ENCODE assay signal across 19 cellular contexts in genomic region chr4:4888695-4889094, GRCh38. TPM values are rescaled to one million over a fixed set of nuclear protein-coding genes. Genes with fewer than 3 reads are reported as not detected.
DNase-seq lines count a peak whose midpoint lies in the region; ATAC-seq and TF ChIP-seq lines count a peak whose summit lies in the region.
"Had no signal": no experiment of that assay in that cellular context is flagged by ENCODE, and none has a peak within 500 bp of the region (broad histone marks: within the 10 kb centered on the region; RNA-seq: fewer than 3 reads in every experiment).

No MANE protein-coding gene starts in this region.

- no peak overlapping the region for H4K8ac ChIP-seq in H9 (replicated peaks; ENCODE audit: insufficient read length, low read depth, low read length)

- no peak overlapping the region for H2BK15ac ChIP-seq in H9 (ENCODE audit: low read depth, low read length)

- H3K23me2 ChIP-seq in H9 (ENCODE audit: insufficient read length, low read depth, low read length, poor library complexity, severe bottlenecking): no peaks in the 10 kb centered on the region

- no TSS peak for BruUV-seq in PC-3 (replicated peaks; lab: Mats Ljungman, UMichigan)

- H3K9me3 ChIP-seq in H9 (ENCODE audit: control insufficient read depth, low read depth, low read length) (no peaks in the 10 kb centered on the region), PC-3 (ENCODE audit: low read length) (no peaks in the 10 kb centered on the region)
- H3K9me3 ChIP-seq: SJCRH30 had no signal

- H3K79me1 ChIP-seq in H9 (ENCODE audit: insufficient read depth, low read depth, low read length, poor library complexity, severe bottlenecking): no peaks in the 10 kb centered on the region

- H3K23ac ChIP-seq in H9 (ENCODE audit: insufficient read length, low read depth, low read length): no peak overlapping the region

- no peak overlapping the region for H3K4me3 ChIP-seq in PC-3 (ENCODE audit: low read length)
- H3K4me3 ChIP-seq: SJCRH30 had no signal

- no peak overlapping the region for H3K56ac ChIP-seq in H9 (ENCODE audit: insufficient read length, low read depth, low read length)

- TF ChIP-seq CTCF in GM12872 (IDR thresholded peaks at IDR 0.05; ENCODE audit: insufficient read depth, low read depth, low read length) (peak; percentile 26; the same call in 1 of the 3 replicates), H9 (conservative IDR thresholded peaks at IDR 0.05) (peak; percentile 34; the same call in 2 of the 3 replicates), PC-3 (conservative IDR thresholded peaks at IDR 0.05; ENCODE audit: low read depth, low read length) (peak; percentile 36; the same call in 1 of the 2 replicates)

- H4K5ac ChIP-seq in H9 (ENCODE audit: insufficient read length, low read depth, low read length): no peak overlapping the region

- H3K14ac ChIP-seq in H9 (ENCODE audit: insufficient read depth, low read length): no peak overlapping the region

- no peak overlapping the region for H3K27ac ChIP-seq in H9 (ENCODE audit: insufficient read length, low read depth, low read length)
- no peak overlapping the region for H3K27ac ChIP-seq in PC-3 (ENCODE audit: low read length)
- H3K27ac ChIP-seq: RWPE1, SJCRH30 had no signal

- H3K4me1 Mint-ChIP-seq in H9: no peaks in the 10 kb centered on the region

- H3K27me3 ChIP-seq in H9 (ENCODE audit: insufficient read depth, low read length) (no peaks in the 10 kb centered on the region), PC-3 (ENCODE audit: low read length) (peaks cover 28% of the 10 kb centered on the region)

- no peak overlapping the region for H2BK12ac ChIP-seq in H9 (ENCODE audit: insufficient read length, low read depth, low read length)

- H2BK120ac ChIP-seq in H9 (ENCODE audit: low read depth, low read length, poor library complexity, severe bottlenecking): no peak overlapping the region

- no peak for ATAC-seq in PC-3
- ATAC-seq in left lobe of liver: no peak

- WGBS in H9 (ENCODE audit: extremely low coverage, insufficient read length, low lambda C conversion rate): no CpG with 5 or more reads among the region's 5 CpGs

- intact Hi-C loops in PC-3 (cut with micrococcal nuclease): no loop called here
- intact Hi-C loops in posterior vena cava (cut with DNase I): no loop called here

- no peaks in the 10 kb centered on the region for H3K9me3 Mint-ChIP-seq in H9
- H3K9me3 Mint-ChIP-seq: CD4-positive, alpha-beta T cell had no signal

- no peaks in the 10 kb centered on the region for H3K36me3 Mint-ChIP-seq in H9 (ENCODE audit: insufficient read depth in 1 of 3, low read depth in 3 of 3)

- no peaks in the 10 kb centered on the region for H3K4me1 ChIP-seq in H9 (ENCODE audit: insufficient read depth, low read length)
- no peaks in the 10 kb centered on the region for H3K4me1 ChIP-seq in PC-3 (ENCODE audit: insufficient read depth, low read length)
- H3K4me1 ChIP-seq: SJCRH30 had no signal

- H3K9ac ChIP-seq in H9 (ENCODE audit: extremely low read depth, insufficient read length, low read length): no peak overlapping the region
- no peak overlapping the region for H3K9ac ChIP-seq in PC-3 (ENCODE audit: low read length)

- no peak overlapping the region for H4K91ac ChIP-seq in H9 (ENCODE audit: insufficient read length, low read depth, low read length)

- H4K20me1 ChIP-seq in H9 (ENCODE audit: control insufficient read depth, insufficient read depth, insufficient read length): no peaks in the 10 kb centered on the region
- no peaks in the 10 kb centered on the region for H4K20me1 ChIP-seq in PC-3 (ENCODE audit: low read length)

- H3K27me3 Mint-ChIP-seq in H9 (ENCODE audit: low read depth): peaks cover 90% of the 10 kb centered on the region

- no peak overlapping the region for H3K27ac Mint-ChIP-seq in H9
- H3K27ac Mint-ChIP-seq: CD4-positive, alpha-beta T cell had no signal

- CTCF ChIA-PET in PC-3 (lab: Charles Lee): no interaction called here

- no peak overlapping the region for H3T11ph ChIP-seq in H9 (ENCODE audit: low read length)

- POLR2A ChIA-PET in PC-3 (lab: Charles Lee; ENCODE audit: unreplicated experiment): no interaction called here

- no peaks in the 10 kb centered on the region for H3K9me2 ChIP-seq in PC-3 (replicated peaks; ENCODE audit: low read length)

- H3K4me2 ChIP-seq in H9 (ENCODE audit: insufficient read depth, insufficient read length, low read length) (no peak overlapping the region), PC-3 (ENCODE audit: low read length) (no peak overlapping the region)

- no peak overlapping the region for H3K18ac ChIP-seq in H9 (ENCODE audit: insufficient read length, low read depth, low read length)

- H3K4me3 Mint-ChIP-seq in H9: no peak overlapping the region
- H3K4me3 Mint-ChIP-seq: CD4-positive, alpha-beta T cell had no signal

- no peak overlapping the region for H3K4ac ChIP-seq in H9 (ENCODE audit: low read depth, low read length)

- no peak overlapping the region for H2AFZ ChIP-seq in H9 (ENCODE audit: low read length)
- H2AFZ ChIP-seq in PC-3 (ENCODE audit: low read length): no peak overlapping the region

- no peaks in the 10 kb centered on the region for H3F3A ChIP-seq in PC-3 (ENCODE audit: low read length, unreplicated experiment)

- H3K36me3 ChIP-seq in PC-3 (ENCODE audit: low read depth, low read length): no peaks in the 10 kb centered on the region
- H3K36me3 ChIP-seq: SJCRH30 had no signal

- H2AK5ac ChIP-seq in H9 (ENCODE audit: insufficient read length, low read length): no peak overlapping the region

- H3K79me2 ChIP-seq in H9 (ENCODE audit: insufficient read depth, low read length) (no peaks in the 10 kb centered on the region), PC-3 (ENCODE audit: low read length) (no peaks in the 10 kb centered on the region)

- no peak overlapping the region for H2BK5ac ChIP-seq in H9 (ENCODE audit: insufficient read length, low read length)

- peak; percentile 35 for DNase-seq in H9
- no peak for DNase-seq in PC-3
- DNase-seq in left lobe of liver (ENCODE audit: low spot score): peak; percentile 33
- DNase-seq in germinal center (ENCODE audit: low spot score): no peak
- DNase-seq in posterior vena cava (ENCODE audit: low spot score): no peak
- DNase-seq in retina: no peak
- DNase-seq: ACHN; Calu3; CD4-positive, alpha-beta T cell; DMS79; HCEC 1CT; NCI-H1105; NCI-H187; NCI-H2171; NCI-H446 treated with DMSO at 0.1 percent for 48 hours; NCI-H774; SJCRH30 had no signal

- no peak overlapping the region for H2BK20ac ChIP-seq in H9 (ENCODE audit: low read depth, low read length, poor library complexity, severe bottlenecking)

RNA-seq across cellular contexts. Expression of gene MSX1, which starts 29.2 kb away (rescaled TPM):
- total RNA-seq in H9 (2021): not detected in 2 replicates
- 7.5 and 10.4 TPM in 2 replicates for total RNA-seq in PC-3 (2014; rRNA removed)
- total RNA-seq in left lobe of liver: 0.33 TPM
- total RNA-seq in posterior vena cava: 10 to 100 TPM in 1 of 2 donors, 1 to 10 TPM in 1; 7.0 to 20.8 TPM
- total RNA-seq: CD4-positive, alpha-beta T cell had no signal

Comparison
In these comparisons a context has a peak if more than half of its experiments do, and no peak if none do; other contexts are left out.
1. DNase-seq: peak in H9 (single experiment) and left lobe of liver (single experiment); none in PC-3 (single experiment), germinal center (single experiment), posterior vena cava (single experiment) and retina (single experiment).
2. Peak in every context shown above with its lines, with median percentiles within 50 percentile points of each other: CTCF ChIP-seq.